In genomic region chrX:120308959-120309872, GRCh38 we compare ENCODE assay signal across 1 cellular context.
TF ChIP-seq lines count a peak whose summit lies in the region.

No MANE protein-coding gene starts in this region.

TF ChIP-seq in HEK293, 187 proteins besides CTCF, POLR2A, EP300 and RAD21 (continued from another document and continues in another):
- TF ChIP-seq ZBTB11 (tag by site-specific recombination; conservative IDR thresholded peaks at IDR 0.05; ENCODE audit: low read depth) (no peak; the same call in 1 of the 2 replicates), ZNF239 (tag by site-specific recombination; IDR thresholded peaks at IDR 0.05) (no peak), ZXDB (tag by site-specific recombination; IDR thresholded peaks at IDR 0.05) (peak; percentile 89), ZNF473 (tag by site-specific recombination; IDR thresholded peaks at IDR 0.05) (no peak), ZNF692 (tag by site-specific recombination; IDR thresholded peaks at IDR 0.05) (peak; percentile 95), ZNF843 (tag by site-specific recombination; IDR thresholded peaks at IDR 0.05) (peak; percentile 73), ZNF37A (tag by site-specific recombination; IDR thresholded peaks at IDR 0.05) (no peak), ZNF596 (tag by site-specific recombination; IDR thresholded peaks at IDR 0.05) (peak; percentile 99), KLF16 (tag by site-specific recombination; IDR thresholded peaks at IDR 0.05) (peak; percentile 51; the same call in 1 of the 2 replicates), ZNF529 (tag by site-specific recombination; IDR thresholded peaks at IDR 0.05; ENCODE audit: insufficient replicate concordance) (no peak), ZNF76 (tag by site-specific recombination; IDR thresholded peaks at IDR 0.05; ENCODE audit: borderline replicate concordance, low read depth) (peak; percentile 67), ZNF174 (tag by site-specific recombination; IDR thresholded peaks at IDR 0.05) (no peak), HIC1 (tag by site-specific recombination; IDR thresholded peaks at IDR 0.05) (0 out of 2 replicates have a peak, but pooled peaks have one; percentile 20), ZNF518A (tag by site-specific recombination; conservative IDR thresholded peaks at IDR 0.05; ENCODE audit: low read depth) (no peak), ZNF488 (tag by site-specific recombination; IDR thresholded peaks at IDR 0.05) (peak; percentile 60; the same call in 1 of the 2 replicates), ZNF677 (tag by site-specific recombination; IDR thresholded peaks at IDR 0.05) (no peak), ZNF433 (tag by site-specific recombination; IDR thresholded peaks at IDR 0.05; ENCODE audit: low read depth) (no peak), ZFP3 (tag by site-specific recombination; IDR thresholded peaks at IDR 0.05; ENCODE audit: low read depth) (no peak), PRDM4 (tag by site-specific recombination; IDR thresholded peaks at IDR 0.05) (peak; percentile 74), PBX3 (CRISPR knock-in tag; IDR thresholded peaks at IDR 0.05) (peak; percentile 74; the same call in 1 of the 2 replicates), ZNF169 (tag by site-specific recombination; IDR thresholded peaks at IDR 0.05) (0 out of 2 replicates have a peak, but pooled peaks have one; percentile 27), IKZF3 (tag by site-specific recombination; IDR thresholded peaks at IDR 0.05) (peak; percentile 61; the same call in 1 of the 2 replicates), REPIN1 (tag by site-specific recombination; IDR thresholded peaks at IDR 0.05; ENCODE audit: low read depth) (no peak), ZNF211 (tag by site-specific recombination; IDR thresholded peaks at IDR 0.05; ENCODE audit: low read depth) (no peak), ZNF645 (tag by site-specific recombination; IDR thresholded peaks at IDR 0.05) (no peak), ZSCAN23 (tag by site-specific recombination; IDR thresholded peaks at IDR 0.05) (no peak), SCRT1 (tag by site-specific recombination; IDR thresholded peaks at IDR 0.05; ENCODE audit: borderline replicate concordance) (peak; percentile 99), MYNN (tag by site-specific recombination; IDR thresholded peaks at IDR 0.05; ENCODE audit: borderline replicate concordance) (no peak; the same call in 1 of the 2 replicates), ZNF621 (tag by site-specific recombination; IDR thresholded peaks at IDR 0.05) (no peak), ZFP69B (tag by site-specific recombination; IDR thresholded peaks at IDR 0.05) (peak; percentile 76; the same call in 1 of the 2 replicates), ZNF610 (tag by site-specific recombination; IDR thresholded peaks at IDR 0.05; ENCODE audit: borderline replicate concordance) (peak; percentile 86; the same call in 1 of the 2 replicates), ZNF660 (tag by site-specific recombination; IDR thresholded peaks at IDR 0.05) (peak; percentile 81; the same call in 1 of the 2 replicates), ZBTB1 (tag by site-specific recombination; IDR thresholded peaks at IDR 0.05) (no peak), ZEB2 (tag by site-specific recombination; IDR thresholded peaks at IDR 0.05) (peak; percentile 75), ZNF544 (tag by site-specific recombination; IDR thresholded peaks at IDR 0.05) (no peak), ZNF571 (tag by site-specific recombination; IDR thresholded peaks at IDR 0.05) (no peak), HOXD13 (CRISPR knock-in tag; IDR thresholded peaks at IDR 0.05; ENCODE audit: borderline replicate concordance) (no peak), ZNF423 (tag by site-specific recombination; IDR thresholded peaks at IDR 0.05) (0 out of 2 replicates have a peak, but pooled peaks have one; percentile 54), ZNF48 (tag by site-specific recombination; IDR thresholded peaks at IDR 0.05) (no peak), ZNF555 (tag by site-specific recombination; conservative IDR thresholded peaks at IDR 0.05) (no peak), ZBTB21 (tag by site-specific recombination; IDR thresholded peaks at IDR 0.05) (peak; percentile 68), ZNF341 (tag by site-specific recombination; IDR thresholded peaks at IDR 0.05; ENCODE audit: low read depth) (no peak; the same call in 1 of the 2 replicates), ZNF404 (tag by site-specific recombination; IDR thresholded peaks at IDR 0.05) (no peak), HOXA7 (CRISPR knock-in tag; IDR thresholded peaks at IDR 0.05; ENCODE audit: borderline replicate concordance) (no peak)
